ENCODE assay signal across 22 cellular contexts in genomic region chr21:45766501-45766900, GRCh38.
DNase-seq lines count a peak whose midpoint lies in the region; ATAC-seq and TF ChIP-seq lines count a peak whose summit lies in the region.
"Had no signal": no experiment of that assay in that cellular context is flagged by ENCODE, and none has a peak within 500 bp of the region (broad histone marks: within the 10 kb centered on the region; RNA-seq: fewer than 3 reads in every experiment).

No MANE protein-coding gene starts in this region.

- H3K4me1 ChIP-seq in CD8-positive, alpha-beta T cell (ENCODE audit: insufficient read depth, low read length): peaks cover 27% of the 10 kb centered on the region
- H3K4me1 ChIP-seq in spleen: no peaks in the 10 kb centered on the region
- H3K4me1 ChIP-seq: adrenal gland, breast epithelium, foreskin keratinocyte had no signal

- TF ChIP-seq POLR2A in spleen (IDR thresholded peaks at IDR 0.05): no peak

- H3K36me3 ChIP-seq in CD8-positive, alpha-beta T cell (ENCODE audit: insufficient read depth, low read length): no peaks in the 10 kb centered on the region
- H3K36me3 ChIP-seq in spleen: peaks cover 0 to 15% (median 0%) of the 10 kb centered on the region in 6 donors
- H3K36me3 ChIP-seq: adrenal gland, breast epithelium had no signal

- H3K36me3 Mint-ChIP-seq in T-helper 2 cell treated with Interferon-gamma antibody and Interleukin-4, amounts not matched to agents 5 μg/mL and 100 μg/mL, for 36 hours (ENCODE audit: low read depth): no peaks in the 10 kb centered on the region
- H3K36me3 Mint-ChIP-seq in CD8-positive, alpha-beta T cell: no peaks in the 10 kb centered on the region
- H3K36me3 Mint-ChIP-seq in activated CD8-positive, alpha-beta T cell treated with anti-CD3 and anti-CD28 coated beads for 36 hours (ENCODE audit: low read depth): no peaks in the 10 kb centered on the region
- H3K36me3 Mint-ChIP-seq in glutamatergic neuron (ENCODE audit: unreplicated experiment): peaks cover 7% of the 10 kb centered on the region

- no peaks in the 10 kb centered on the region for H3K27me3 ChIP-seq in CD8-positive, alpha-beta T cell (ENCODE audit: insufficient read depth, low read length)
- H3K27me3 ChIP-seq in spleen (replicated peaks in 1 of 7): no peaks in the 10 kb centered on the region
- H3K27me3 ChIP-seq: adrenal gland, breast epithelium, foreskin keratinocyte had no signal

- intact Hi-C loops in CD8-positive, alpha-beta T cell (cut with DNase I, micrococcal nuclease): loop anchor here (5.0 kb wide), 2 partner anchors 174 to 214 kb away; no protein-coding TSS in a partner anchor
- intact Hi-C loops in activated CD8-positive, alpha-beta T cell treated with anti-CD3 and anti-CD28 coated beads for 36 hours (cut with micrococcal nuclease): no loop called here
- intact Hi-C loops in spleen (cut with DNase I; ENCODE audit: low total_unique reads): no loop called here

- POLR2A ChIA-PET in CD8-positive, alpha-beta T cell (lab: Charles Lee): no interaction called here
- POLR2A ChIA-PET in activated CD8-positive, alpha-beta T cell treated with anti-CD3 and anti-CD28 coated beads for 36 hours (lab: Charles Lee): interaction anchor here (0.6 to 0.7 kb wide), 2 partner anchors 43 to 67 kb away, joined by 3 read pairs; no protein-coding TSS in a partner anchor

- TF ChIP-seq CTCF in CD8-positive, alpha-beta T cell (IDR thresholded peaks at IDR 0.05): no peak
- no peak for TF ChIP-seq CTCF in activated CD8-positive, alpha-beta T cell treated with anti-CD3 and anti-CD28 coated beads for 36 hours (IDR thresholded peaks at IDR 0.05)
- TF ChIP-seq CTCF in glutamatergic neuron (IDR thresholded peaks at IDR 0.05; ENCODE audit: partially characterized antibody, unreplicated experiment) (no peak), spleen (IDR thresholded peaks at IDR 0.05 in 8 of 11, conservative IDR thresholded peaks at IDR 0.05 in 3 of 11) (no peak)

- no peak overlapping the region for H3K4me3 Mint-ChIP-seq in T-helper 2 cell treated with Interferon-gamma antibody and Interleukin-4, amounts not matched to agents 5 μg/mL and 100 μg/mL, for 36 hours
- H3K4me3 Mint-ChIP-seq in CD8-positive, alpha-beta T cell: no peak overlapping the region
- no peak overlapping the region for H3K4me3 Mint-ChIP-seq in activated CD8-positive, alpha-beta T cell treated with anti-CD3 and anti-CD28 coated beads for 36 hours
- no peak overlapping the region for H3K4me3 Mint-ChIP-seq in glutamatergic neuron (ENCODE audit: unreplicated experiment)

- CTCF ChIA-PET in CD8-positive, alpha-beta T cell (lab: Charles Lee): interaction anchor here (1.4 kb wide), 1 partner anchor 18 kb away, joined by 3 read pairs; no protein-coding TSS in a partner anchor
- CTCF ChIA-PET in activated CD8-positive, alpha-beta T cell treated with anti-CD3 and anti-CD28 coated beads for 36 hours (lab: Charles Lee): interaction anchor here (1.2 to 1.3 kb wide), 2 partner anchors 25 to 53 kb away, joined by 4 read pairs; no protein-coding TSS in a partner anchor

- no peak overlapping the region for H3K4me3 ChIP-seq in CD8-positive, alpha-beta T cell (ENCODE audit: low read depth, low read length)
- H3K4me3 ChIP-seq in spleen: no peak overlapping the region
- H3K4me3 ChIP-seq: adrenal gland, breast epithelium, GM23248 had no signal

- H3K27ac Mint-ChIP-seq in T-helper 2 cell treated with Interferon-gamma antibody and Interleukin-4, amounts not matched to agents 5 μg/mL and 100 μg/mL, for 36 hours: peak overlapping the region; percentile 88
- H3K27ac Mint-ChIP-seq in CD8-positive, alpha-beta T cell: peak overlapping the region; percentile 91
- H3K27ac Mint-ChIP-seq in activated CD8-positive, alpha-beta T cell treated with anti-CD3 and anti-CD28 coated beads for 36 hours: peak overlapping the region; percentile 89
- H3K27ac Mint-ChIP-seq in glutamatergic neuron (ENCODE audit: unreplicated experiment): peak overlapping the region; percentile 72

- H3K27ac ChIP-seq in CD8-positive, alpha-beta T cell (ENCODE audit: low read depth, low read length): peak overlapping the region; percentile 4
- no peak overlapping the region for H3K27ac ChIP-seq in spleen
- H3K27ac ChIP-seq: adrenal gland, breast epithelium, foreskin keratinocyte, GM23248 had no signal

- 69 to 95% (median 88%) methylated on average over 5 of the region's 5 CpGs for WGBS in spleen, 5 donors

- no peak for DNase-seq in T-helper 2 cell treated with Interferon-gamma antibody and Interleukin-4, amounts not matched to agents 5 μg/mL and 100 μg/mL, for 36 hours (ENCODE audit: low spot score)
- DNase-seq in T-helper 2 cell (no peak), glutamatergic neuron (no peak), GM03348 (ENCODE audit: low spot score) (no peak), MV-4-11 (lab: John Stamatoyannopoulos, UW) (no peak), spleen (no peak)
- DNase-seq in CD8-positive, alpha-beta T cell: no peak
- no peak for DNase-seq in activated CD8-positive, alpha-beta T cell treated with anti-CD3 and anti-CD28 coated beads for 36 hours
- DNase-seq: adrenal gland, cortex of kidney, DMS53, foreskin keratinocyte, GDM1, left cardiac atrium, mammary epithelial cell, NCI-H1105, NCI-H2081 treated with DMSO at 0.1 percent for 48 hours, NCI-H446, small intestine had no signal

- H3K4me1 Mint-ChIP-seq in T-helper 2 cell treated with Interferon-gamma antibody and Interleukin-4, amounts not matched to agents 5 μg/mL and 100 μg/mL, for 36 hours (ENCODE audit: low read depth): peaks cover 30% of the 10 kb centered on the region
- H3K4me1 Mint-ChIP-seq in CD8-positive, alpha-beta T cell (ENCODE audit: low read depth): peaks cover 32% of the 10 kb centered on the region
- H3K4me1 Mint-ChIP-seq in activated CD8-positive, alpha-beta T cell treated with anti-CD3 and anti-CD28 coated beads for 36 hours (ENCODE audit: low read depth): peaks cover 41% of the 10 kb centered on the region
- H3K4me1 Mint-ChIP-seq in glutamatergic neuron (ENCODE audit: low read depth, unreplicated experiment): peaks cover 26% of the 10 kb centered on the region

- no peaks in the 10 kb centered on the region for H3K9me3 ChIP-seq in CD8-positive, alpha-beta T cell (ENCODE audit: low read length)
- no peaks in the 10 kb centered on the region for H3K9me3 ChIP-seq in spleen
- H3K9me3 ChIP-seq: adrenal gland, breast epithelium had no signal

- no peaks in the 10 kb centered on the region for H3K27me3 Mint-ChIP-seq in T-helper 2 cell treated with Interferon-gamma antibody and Interleukin-4, amounts not matched to agents 5 μg/mL and 100 μg/mL, for 36 hours (ENCODE audit: low read depth)
- H3K27me3 Mint-ChIP-seq in CD8-positive, alpha-beta T cell (ENCODE audit: low read depth): no peaks in the 10 kb centered on the region
- H3K27me3 Mint-ChIP-seq in activated CD8-positive, alpha-beta T cell treated with anti-CD3 and anti-CD28 coated beads for 36 hours: no peaks in the 10 kb centered on the region
- H3K27me3 Mint-ChIP-seq in glutamatergic neuron (ENCODE audit: unreplicated experiment): peaks cover 7% of the 10 kb centered on the region

- no peak for ATAC-seq in CD8-positive, alpha-beta T cell
- no peak for ATAC-seq in activated CD8-positive, alpha-beta T cell treated with anti-CD3 and anti-CD28 coated beads for 36 hours
- ATAC-seq: esophagus mucosa, foreskin keratinocyte, left cardiac atrium had no signal

- no peaks in the 10 kb centered on the region for H3K9me3 Mint-ChIP-seq in T-helper 2 cell treated with Interferon-gamma antibody and Interleukin-4, amounts not matched to agents 5 μg/mL and 100 μg/mL, for 36 hours
- H3K9me3 Mint-ChIP-seq in CD8-positive, alpha-beta T cell: no peaks in the 10 kb centered on the region
- no peaks in the 10 kb centered on the region for H3K9me3 Mint-ChIP-seq in activated CD8-positive, alpha-beta T cell treated with anti-CD3 and anti-CD28 coated beads for 36 hours
- peaks cover 12% of the 10 kb centered on the region for H3K9me3 Mint-ChIP-seq in glutamatergic neuron (ENCODE audit: unreplicated experiment)

Comparison
In these comparisons a context has a peak if more than half of its experiments do, and no peak if none do; other contexts are left out.
1. intact Hi-C loops: an anchor here in CD8-positive, alpha-beta T cell (5.0 kb wide); none called in activated CD8-positive, alpha-beta T cell treated with anti-CD3 and anti-CD28 coated beads for 36 hours and spleen.